ENCODE assay signal across 8 cellular contexts in the genomic region with DNA sequence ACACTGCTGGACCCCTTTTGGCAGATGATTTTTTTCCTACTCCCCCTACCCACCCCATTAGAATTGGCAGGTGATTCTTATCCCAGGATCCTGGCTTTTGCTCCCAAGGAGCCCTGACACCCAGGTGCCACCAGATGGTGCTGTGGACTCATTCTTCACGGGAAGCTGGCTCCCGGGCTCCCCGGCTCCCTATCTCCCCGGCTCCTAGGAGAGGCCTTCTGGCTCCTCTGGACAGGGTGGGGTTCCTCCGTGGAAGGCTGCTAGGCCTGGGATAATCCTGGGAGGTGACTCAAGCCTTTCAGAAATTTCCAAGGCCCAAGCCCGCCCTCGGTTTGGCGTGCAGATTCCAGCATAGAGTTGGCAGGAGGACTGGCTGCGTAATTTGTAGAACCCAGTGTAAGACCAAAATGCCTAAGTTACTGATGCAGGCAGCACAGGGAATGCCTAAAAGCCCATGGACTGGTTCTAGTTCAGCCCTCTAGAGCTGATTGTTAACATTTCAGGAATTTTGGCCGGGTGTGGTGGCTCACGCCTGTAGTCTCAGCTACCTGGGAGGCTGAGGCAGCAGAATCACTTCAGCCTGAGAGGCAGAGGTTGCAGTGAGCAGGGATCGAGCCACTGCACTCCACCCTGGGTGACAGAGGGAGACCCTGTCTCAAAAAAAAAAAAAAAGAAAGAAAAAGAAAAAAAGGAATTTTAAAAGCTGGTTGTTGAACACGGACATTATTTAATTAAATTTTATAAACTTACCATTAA. TPM values are rescaled to one million over a fixed set of nuclear protein-coding genes. Genes with fewer than 3 reads are reported as not detected.
DNase-seq lines count a peak whose midpoint lies in the region; ATAC-seq and TF ChIP-seq lines count a peak whose summit lies in the region.

No MANE protein-coding gene starts in this region.

- ATAC-seq in SK-N-SH treated with all-trans-retinoic acid at 6 μM for 48 hours (peak; percentile 99), heart right ventricle (peak; percentile 94 to 99 (median 97)), upper lobe of left lung (ENCODE audit: low FRiP score in 2 of 2) (peak; percentile 94 to 99), HG03442 (IDR thresholded peaks at IDR 0.05; ENCODE audit: unreplicated experiment) (no peak)

- TF ChIP-seq CTCF in heart right ventricle (IDR thresholded peaks at IDR 0.05) = peak; percentile 85 to 93 (median 90)
- TF ChIP-seq CTCF in upper lobe of left lung (IDR thresholded peaks at IDR 0.05) = peak; percentile 67 to 90 (median 87)

- no peaks in the 10 kb centered on the region for H3K27me3 ChIP-seq in adipocyte (replicated peaks; ENCODE audit: control insufficient read depth, insufficient read depth, low read length)
- no peaks in the 10 kb centered on the region for H3K27me3 ChIP-seq in heart right ventricle
- no peaks in the 10 kb centered on the region for H3K27me3 ChIP-seq in upper lobe of left lung

- no peak for TF ChIP-seq POLR2A in upper lobe of left lung (IDR thresholded peaks at IDR 0.05)

- H3K4me3 ChIP-seq in adipocyte (ENCODE audit: low read length) = no peak overlapping the region
- H3K4me3 ChIP-seq in heart right ventricle = no peak overlapping the region
- H3K4me3 ChIP-seq in upper lobe of left lung = no peak overlapping the region

- H3K27ac ChIP-seq in heart right ventricle (peak overlapping the region in 5 of 10 donors; percentile 47 to 70 (median 64)), upper lobe of left lung (peak overlapping the region; percentile 6 to 61 (median 16))

- H3K9ac ChIP-seq in adipocyte (ENCODE audit: low read length) = peak overlapping the region; percentile 62

- H3K9me3 ChIP-seq in adipocyte (ENCODE audit: control insufficient read depth, low read length) (no peaks in the 10 kb centered on the region), heart right ventricle (no peaks in the 10 kb centered on the region), upper lobe of left lung (no peaks in the 10 kb centered on the region)

- 39 to 40% methylated on average over 13 of the region's 13 CpGs for WGBS in heart right ventricle, 2 donors
- WGBS in upper lobe of left lung, 2 donors = 36 to 48% methylated on average over 13 of the region's 13 CpGs

- TF ChIP-seq EP300 in upper lobe of left lung (IDR thresholded peaks at IDR 0.05) = no peak

- H3K36me3 ChIP-seq in adipocyte (ENCODE audit: control insufficient read depth, insufficient read depth, low read length, severe bottlenecking) = no peaks in the 10 kb centered on the region
- H3K36me3 ChIP-seq in heart right ventricle = no peaks in the 10 kb centered on the region
- no peaks in the 10 kb centered on the region for H3K36me3 ChIP-seq in upper lobe of left lung

- intact Hi-C loops in heart right ventricle (cut with DNase I) = loop anchor here in 4 of 10 donors (1.0 to 10.0 kb wide), 4 partner anchors 13 to 374 kb away; no protein-coding TSS in a partner anchor
- intact Hi-C loops in posterior vena cava (cut with DNase I) = no loop called here

- peak; percentile 87 for DNase-seq in EH (ENCODE audit: low read depth)
- DNase-seq in MV-4-11 (lab: John Stamatoyannopoulos, UW) = peak; percentile 37
- DNase-seq in adipocyte (ENCODE audit: low read depth) = peak; percentile 96
- peak; percentile 85 to 87 for DNase-seq in heart right ventricle
- peak; percentile 96 for DNase-seq in posterior vena cava (ENCODE audit: low spot score)
- DNase-seq in upper lobe of left lung = peak in 1 of 2 donors; percentile 83

- H3K4me1 ChIP-seq in adipocyte (ENCODE audit: control insufficient read depth, insufficient read depth, low read length) = peaks cover 3% of the 10 kb centered on the region
- peaks cover 0 to 8% (median 0%) of the 10 kb centered on the region in 9 donors for H3K4me1 ChIP-seq in heart right ventricle
- peaks cover 2 to 4% (median 3%) of the 10 kb centered on the region in 4 donors for H3K4me1 ChIP-seq in upper lobe of left lung

TF ChIP-seq in SK-N-SH treated with all-trans-retinoic acid at 6 μM for 48 hours, 23 proteins besides CTCF, POLR2A, EP300 and RAD21:
- TF ChIP-seq SNAI2 (CRISPR knock-in tag; IDR thresholded peaks at IDR 0.05) (no peak), CSDC2 (CRISPR knock-in tag; IDR thresholded peaks at IDR 0.05) (no peak), PATZ1 (CRISPR knock-in tag; IDR thresholded peaks at IDR 0.05; ENCODE audit: borderline replicate concordance) (no peak), ZFP3 (CRISPR knock-in tag; IDR thresholded peaks at IDR 0.05) (no peak), POU6F1 (CRISPR knock-in tag; IDR thresholded peaks at IDR 0.05; ENCODE audit: borderline replicate concordance, low read depth) (no peak), GLIS3 (CRISPR knock-in tag; IDR thresholded peaks at IDR 0.05) (no peak), ZFP30 (CRISPR knock-in tag; IDR thresholded peaks at IDR 0.05) (no peak), ZNF70 (CRISPR knock-in tag; IDR thresholded peaks at IDR 0.05) (no peak), ESRRG (CRISPR knock-in tag; IDR thresholded peaks at IDR 0.05) (no peak)
- TF ChIP-seq, protein P1, sequence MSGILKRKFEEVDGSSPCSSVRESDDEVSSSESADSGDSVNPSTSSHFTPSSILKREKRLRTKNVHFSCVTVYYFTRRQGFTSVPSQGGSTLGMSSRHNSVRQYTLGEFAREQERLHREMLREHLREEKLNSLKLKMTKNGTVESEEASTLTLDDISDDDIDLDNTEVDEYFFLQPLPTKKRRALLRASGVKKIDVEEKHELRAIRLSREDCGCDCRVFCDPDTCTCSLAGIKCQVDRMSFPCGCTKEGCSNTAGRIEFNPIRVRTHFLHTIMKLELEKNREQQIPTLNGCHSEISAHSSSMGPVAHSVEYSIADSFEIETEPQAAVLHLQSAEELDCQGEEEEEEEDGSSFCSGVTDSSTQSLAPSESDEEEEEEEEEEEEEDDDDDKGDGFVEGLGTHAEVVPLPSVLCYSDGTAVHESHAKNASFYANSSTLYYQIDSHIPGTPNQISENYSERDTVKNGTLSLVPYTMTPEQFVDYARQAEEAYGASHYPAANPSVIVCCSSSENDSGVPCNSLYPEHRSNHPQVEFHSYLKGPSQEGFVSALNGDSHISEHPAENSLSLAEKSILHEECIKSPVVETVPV (CRISPR knock-in tag; IDR thresholded peaks at IDR 0.05) = no peak
- TF ChIP-seq, protein P2, sequence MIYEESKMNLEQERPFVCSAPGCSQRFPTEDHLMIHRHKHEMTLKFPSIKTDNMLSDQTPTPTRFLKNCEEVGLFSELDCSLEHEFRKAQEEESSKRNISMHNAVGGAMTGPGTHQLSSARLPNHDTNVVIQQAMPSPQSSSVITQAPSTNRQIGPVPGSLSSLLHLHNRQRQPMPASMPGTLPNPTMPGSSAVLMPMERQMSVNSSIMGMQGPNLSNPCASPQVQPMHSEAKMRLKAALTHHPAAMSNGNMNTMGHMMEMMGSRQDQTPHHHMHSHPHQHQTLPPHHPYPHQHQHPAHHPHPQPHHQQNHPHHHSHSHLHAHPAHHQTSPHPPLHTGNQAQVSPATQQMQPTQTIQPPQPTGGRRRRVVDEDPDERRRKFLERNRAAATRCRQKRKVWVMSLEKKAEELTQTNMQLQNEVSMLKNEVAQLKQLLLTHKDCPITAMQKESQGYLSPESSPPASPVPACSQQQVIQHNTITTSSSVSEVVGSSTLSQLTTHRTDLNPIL (CRISPR knock-in tag; IDR thresholded peaks at IDR 0.05; ENCODE audit: low read depth) = no peak
TF ChIP-seq in SK-N-SH treated with all-trans-retinoic acid at 6 μM for 48 hours: peak in this region for 0.

RNA-seq across cellular contexts. Expression of gene BSDC1, which starts 6.8 kb away (rescaled TPM):
- total RNA-seq in heart right ventricle = 10 to 100 TPM; 37.2 to 49.4 (median 45.9) TPM
- polyA plus RNA-seq in heart right ventricle = 10 to 100 TPM; 21.4 to 24.1 TPM
- 10 to 100 TPM; 37.2 to 42.5 TPM for total RNA-seq in posterior vena cava
- total RNA-seq in upper lobe of left lung = 100 to 1,000 TPM in 1 of 6 donors, 10 to 100 TPM in 5; 60.8 to 116 (median 68.9) TPM

RNA-seq across cellular contexts. Expression of gene TSSK3, which starts 38.7 kb away (rescaled TPM):
- total RNA-seq in heart right ventricle (1 to 10 TPM in 7 of 10 donors, under 1 TPM in 3; 0.47 to 5.8 (median 1.7) TPM), posterior vena cava (1 to 10 TPM; 2.6 to 3.9 TPM), upper lobe of left lung (1 to 10 TPM in 4 of 6 donors, not detected in 2; 1.2 to 2.3 (median 1.8) TPM)
- polyA plus RNA-seq in heart right ventricle = 1 to 10 TPM in 1 of 2 donors, under 1 TPM in 1; 0.10 to 4.4 TPM

RNA-seq across cellular contexts. Expression of gene FAM229A, which starts 38.8 kb away (rescaled TPM):
- total RNA-seq in heart right ventricle (1 to 10 TPM in 9 of 10 donors, under 1 TPM in 1; 0.93 to 5.2 (median 2.2) TPM), posterior vena cava (1 to 10 TPM; 4.4 to 5.4 TPM), upper lobe of left lung (10 to 100 TPM in 3 of 6 donors, 1 to 10 TPM in 3; 4.3 to 43.0 (median 10.5) TPM)
- 10 to 100 TPM in 1 of 2 donors, 1 to 10 TPM in 1; 2.8 to 13.4 TPM for polyA plus RNA-seq in heart right ventricle
